In genomic region chr3:33139996-33140395, GRCh38 we compare ENCODE assay signal across 31 cellular contexts. TPM values are rescaled to one million over a fixed set of nuclear protein-coding genes. Genes with fewer than 3 reads are reported as not detected.
DNase-seq lines count a peak whose midpoint lies in the region; ATAC-seq, FAIRE-seq and TF ChIP-seq lines count a peak whose summit lies in the region.
"Had no signal": no experiment of that assay in that cellular context is flagged by ENCODE, and none has a peak within 500 bp of the region (broad histone marks: within the 10 kb centered on the region; RNA-seq: fewer than 3 reads in every experiment).

No MANE protein-coding gene starts in this region.

- H3K36me3 ChIP-seq in bronchial epithelial cell (ENCODE audit: control insufficient read depth, insufficient read depth, low read length) = peaks cover 4% of the 10 kb centered on the region
- no peaks in the 10 kb centered on the region for H3K36me3 ChIP-seq in colonic mucosa

- H3K27ac ChIP-seq in colonic mucosa = no peak overlapping the region
- H3K27ac ChIP-seq: A549, gastrocnemius medialis, parathyroid adenoma, spleen, stomach, vagina had no signal

- no peak for ATAC-seq in GM19463 (IDR thresholded peaks at IDR 0.05; ENCODE audit: unreplicated experiment)
- ATAC-seq in stimulated activated memory B cell treated with anti-CD40 and anti-IgM and Interleukin-4, amounts not matched to agents 10 μg/mL and 1 μg/mL and 100 μg/mL, for 72 hours = no peak
- ATAC-seq: A549; activated T-cell treated with anti-CD3 and anti-CD28 coated beads, Interleukin-2, amount 50 U/mL, for 4 hours; gastrocnemius medialis had no signal

- DNase-seq in HFFc6 (no peak), bronchial epithelial cell (ENCODE audit: low read depth) (peak; percentile 64), fibroblast of villous mesenchyme (ENCODE audit: low read depth) (peak; percentile 69), progenitor cell of endocrine pancreas (ENCODE audit: low spot score, unreplicated experiment) (no peak), colonic mucosa (no peak), NCI-H187 (lab: John Stamatoyannopoulos, UW) (no peak)
- DNase-seq: activated CD4-positive, alpha-beta T cell treated with anti-CD3 and anti-CD28 coated beads, Interleukin-2, amount 50 U/mL, for 1 hour; activated CD4-positive, CD25-positive, alpha-beta regulatory T cell; activated gamma-delta T cell; activated naive CD8-positive, alpha-beta T cell treated with anti-CD3 and anti-CD28 coated beads, Interleukin-2, amount 10 ng/mL, durations not matched to agents 7 days and 5 days; activated T-cell treated with anti-CD3 and anti-CD28 coated beads, Interleukin-2, amount 50 U/mL, for 4 hours; AML-193; CD4-positive, alpha-beta memory T cell; effector CD4-positive, alpha-beta T cell; gastrocnemius medialis; left cardiac atrium; NCI-H1092; NCI-H187 treated with DMSO at 0.1 percent for 48 hours; NCI-H526; right cardiac atrium; spleen; stomach had no signal

- H3K9me3 Mint-ChIP-seq in HFFc6 (no peaks in the 10 kb centered on the region), progenitor cell of endocrine pancreas (ENCODE audit: low read depth) (no peaks in the 10 kb centered on the region)
- no peaks in the 10 kb centered on the region for H3K9me3 Mint-ChIP-seq in stimulated activated memory B cell treated with anti-CD40 and anti-IgM and Interleukin-4, amounts not matched to agents 10 μg/mL and 1 μg/mL and 100 μg/mL, for 72 hours
- H3K9me3 Mint-ChIP-seq: activated naive CD8-positive, alpha-beta T cell treated with anti-CD3 and anti-CD28 coated beads, Interleukin-2, amount 10 ng/mL, durations not matched to agents 7 days and 5 days; activated T-cell treated with anti-CD3 and anti-CD28 coated beads, Interleukin-2, amount 50 U/mL, for 4 hours; CD4-positive, alpha-beta memory T cell had no signal

- H3K4me1 Mint-ChIP-seq in HFFc6 (ENCODE audit: low read depth) (peaks cover 6% of the 10 kb centered on the region; the same call in 1 of the 2 replicates), progenitor cell of endocrine pancreas (ENCODE audit: low read depth) (peaks cover 2% of the 10 kb centered on the region)
- H3K4me1 Mint-ChIP-seq in stimulated activated memory B cell treated with anti-CD40 and anti-IgM and Interleukin-4, amounts not matched to agents 10 μg/mL and 1 μg/mL and 100 μg/mL, for 72 hours = peaks cover 7% of the 10 kb centered on the region

- no peaks in the 10 kb centered on the region for H3K4me1 ChIP-seq in colonic mucosa
- H3K4me1 ChIP-seq: A549, gastrocnemius medialis, parathyroid adenoma, stomach, vagina had no signal

- peaks cover 60% of the 10 kb centered on the region for H3K36me3 Mint-ChIP-seq in HFFc6 (ENCODE audit: low read depth)
- peaks cover 5% of the 10 kb centered on the region for H3K36me3 Mint-ChIP-seq in progenitor cell of endocrine pancreas (ENCODE audit: insufficient read depth)
- peaks cover 65% of the 10 kb centered on the region for H3K36me3 Mint-ChIP-seq in stimulated activated memory B cell treated with anti-CD40 and anti-IgM and Interleukin-4, amounts not matched to agents 10 μg/mL and 1 μg/mL and 100 μg/mL, for 72 hours

- H3K4me3 Mint-ChIP-seq in HFFc6 = no peak overlapping the region
- no peak overlapping the region for H3K4me3 Mint-ChIP-seq in progenitor cell of endocrine pancreas (ENCODE audit: low read depth)
- no peak overlapping the region for H3K4me3 Mint-ChIP-seq in stimulated activated memory B cell treated with anti-CD40 and anti-IgM and Interleukin-4, amounts not matched to agents 10 μg/mL and 1 μg/mL and 100 μg/mL, for 72 hours
- H3K4me3 Mint-ChIP-seq: activated naive CD8-positive, alpha-beta T cell treated with anti-CD3 and anti-CD28 coated beads, Interleukin-2, amount 10 ng/mL, durations not matched to agents 7 days and 5 days; activated T-cell treated with anti-CD3 and anti-CD28 coated beads, Interleukin-2, amount 50 U/mL, for 4 hours; brain; CD4-positive, alpha-beta memory T cell had no signal

- H3K27me3 Mint-ChIP-seq in HFFc6 (ENCODE audit: insufficient read depth) = peaks cover 2% of the 10 kb centered on the region
- H3K27me3 Mint-ChIP-seq in progenitor cell of endocrine pancreas = no peaks in the 10 kb centered on the region
- no peaks in the 10 kb centered on the region for H3K27me3 Mint-ChIP-seq in stimulated activated memory B cell treated with anti-CD40 and anti-IgM and Interleukin-4, amounts not matched to agents 10 μg/mL and 1 μg/mL and 100 μg/mL, for 72 hours
- H3K27me3 Mint-ChIP-seq: activated naive CD8-positive, alpha-beta T cell treated with anti-CD3 and anti-CD28 coated beads, Interleukin-2, amount 10 ng/mL, durations not matched to agents 7 days and 5 days; brain; CD4-positive, alpha-beta memory T cell had no signal

- TF ChIP-seq CTCF in HFFc6 (IDR thresholded peaks at IDR 0.05) = no peak
- no peak for TF ChIP-seq CTCF in bronchial epithelial cell (IDR thresholded peaks at IDR 0.05; ENCODE audit: insufficient read depth, low read length, severe bottlenecking)
- no peak for TF ChIP-seq CTCF in fibroblast of villous mesenchyme (IDR thresholded peaks at IDR 0.05; ENCODE audit: insufficient read depth, low read depth, low read length)
- TF ChIP-seq CTCF in progenitor cell of endocrine pancreas (IDR thresholded peaks at IDR 0.05; ENCODE audit: unreplicated experiment) = no peak
- TF ChIP-seq CTCF in colonic mucosa (IDR thresholded peaks at IDR 0.05) = no peak

- 0 out of 2 replicates have a peak overlapping the region, but pooled peaks have one; percentile 16 for H3K27ac Mint-ChIP-seq in HFFc6
- H3K27ac Mint-ChIP-seq in progenitor cell of endocrine pancreas = peak overlapping the region; percentile 36
- H3K27ac Mint-ChIP-seq in stimulated activated memory B cell treated with anti-CD40 and anti-IgM and Interleukin-4, amounts not matched to agents 10 μg/mL and 1 μg/mL and 100 μg/mL, for 72 hours = no peak overlapping the region
- H3K27ac Mint-ChIP-seq: activated naive CD8-positive, alpha-beta T cell treated with anti-CD3 and anti-CD28 coated beads, Interleukin-2, amount 10 ng/mL, durations not matched to agents 7 days and 5 days had no signal

- H3K4me3 ChIP-seq in bronchial epithelial cell (ENCODE audit: low read depth, low read length) (no peak overlapping the region), fibroblast of villous mesenchyme (ENCODE audit: low read depth, low read length) (no peak overlapping the region), colonic mucosa (no peak overlapping the region)
- H3K4me3 ChIP-seq: A549, gastrocnemius medialis, spleen, stomach, vagina had no signal

- H3K9ac ChIP-seq in colonic mucosa (ENCODE audit: low read depth in 2 of 2, low read length in 2 of 2) = no peak overlapping the region
- H3K9ac ChIP-seq: parathyroid adenoma had no signal

- H3K9me3 ChIP-seq in colonic mucosa = no peaks in the 10 kb centered on the region
- H3K9me3 ChIP-seq: A549, gastrocnemius medialis, spleen, stomach, vagina had no signal

- intact Hi-C loops in colonic mucosa (cut with DNase I) = loop anchor here (10.0 kb wide), 1 partner anchor 655 kb away; the partner anchor contains the start of gene PDCD6IP

- H3K27me3 ChIP-seq in bronchial epithelial cell (ENCODE audit: control insufficient read depth, insufficient read depth, low read length) = no peaks in the 10 kb centered on the region
- no peaks in the 10 kb centered on the region for H3K27me3 ChIP-seq in colonic mucosa
- H3K27me3 ChIP-seq: gastrocnemius medialis, spleen, stomach, vagina had no signal

- FAIRE-seq in bronchial epithelial cell (lab: Jason Lieb, UNC) = no peak
- FAIRE-seq: A549, GM18507, H1, TTC549 had no signal

RNA-seq across cellular contexts. Expression of gene CRTAP, which starts 26.2 kb away (rescaled TPM):
- total RNA-seq in HFFc6 (2021; fragmentation: NEBNext Ultra II Directional; extraction: Animal tissue kit (Norgen Biotek cat#: 25700)) = 100 to 1,000 TPM; 261 to 322 (median 296) TPM
- 114 and 155 TPM in 2 replicates for total RNA-seq in bronchial epithelial cell
- total RNA-seq in fibroblast of villous mesenchyme = 145 and 196 TPM in 2 replicates
- 64.7 and 66.9 TPM in 2 replicates for total RNA-seq in progenitor cell of endocrine pancreas
- total RNA-seq in colonic mucosa = 100 to 1,000 TPM in 1 of 2 donors, 10 to 100 TPM in 1; 92.7 to 101 TPM

RNA-seq across cellular contexts. Expression of gene GLB1, which starts 43.0 kb away (rescaled TPM):
- total RNA-seq in HFFc6 (2021; fragmentation: NEBNext Ultra II Directional; extraction: Animal tissue kit (Norgen Biotek cat#: 25700)) = 10 to 100 TPM; 71.0 to 95.8 (median 79.9) TPM
- 36.2 and 47.4 TPM in 2 replicates for total RNA-seq in bronchial epithelial cell
- 49.3 and 63.5 TPM in 2 replicates for total RNA-seq in fibroblast of villous mesenchyme
- total RNA-seq in progenitor cell of endocrine pancreas = 91.5 and 98.6 TPM in 2 replicates
- 10 to 100 TPM; 75.0 to 93.8 TPM for total RNA-seq in colonic mucosa

RNA-seq across cellular contexts. Expression of gene TMPPE, which starts 43.0 kb away (rescaled TPM):
- 1 to 10 TPM; 6.0 to 8.7 (median 7.3) TPM for total RNA-seq in HFFc6 (2021; fragmentation: NEBNext Ultra II Directional; extraction: Animal tissue kit (Norgen Biotek cat#: 25700))
- 5.5 and 7.7 TPM in 2 replicates for total RNA-seq in bronchial epithelial cell
- 4.8 and 7.3 TPM in 2 replicates for total RNA-seq in fibroblast of villous mesenchyme
- 7.5 and 7.7 TPM in 2 replicates for total RNA-seq in progenitor cell of endocrine pancreas
- 10 to 100 TPM; 10.9 to 14.6 TPM for total RNA-seq in colonic mucosa

Comparison
In these comparisons a context has a peak if more than half of its experiments do, and no peak if none do; other contexts are left out.
1. DNase-seq: peak in bronchial epithelial cell (single experiment) and fibroblast of villous mesenchyme (single experiment); none in HFFc6 (single experiment), progenitor cell of endocrine pancreas (single experiment), colonic mucosa (single experiment) and NCI-H187 (0 of 2).